12 cellular contexts compared by ENCODE assay signal in the genomic region with DNA sequence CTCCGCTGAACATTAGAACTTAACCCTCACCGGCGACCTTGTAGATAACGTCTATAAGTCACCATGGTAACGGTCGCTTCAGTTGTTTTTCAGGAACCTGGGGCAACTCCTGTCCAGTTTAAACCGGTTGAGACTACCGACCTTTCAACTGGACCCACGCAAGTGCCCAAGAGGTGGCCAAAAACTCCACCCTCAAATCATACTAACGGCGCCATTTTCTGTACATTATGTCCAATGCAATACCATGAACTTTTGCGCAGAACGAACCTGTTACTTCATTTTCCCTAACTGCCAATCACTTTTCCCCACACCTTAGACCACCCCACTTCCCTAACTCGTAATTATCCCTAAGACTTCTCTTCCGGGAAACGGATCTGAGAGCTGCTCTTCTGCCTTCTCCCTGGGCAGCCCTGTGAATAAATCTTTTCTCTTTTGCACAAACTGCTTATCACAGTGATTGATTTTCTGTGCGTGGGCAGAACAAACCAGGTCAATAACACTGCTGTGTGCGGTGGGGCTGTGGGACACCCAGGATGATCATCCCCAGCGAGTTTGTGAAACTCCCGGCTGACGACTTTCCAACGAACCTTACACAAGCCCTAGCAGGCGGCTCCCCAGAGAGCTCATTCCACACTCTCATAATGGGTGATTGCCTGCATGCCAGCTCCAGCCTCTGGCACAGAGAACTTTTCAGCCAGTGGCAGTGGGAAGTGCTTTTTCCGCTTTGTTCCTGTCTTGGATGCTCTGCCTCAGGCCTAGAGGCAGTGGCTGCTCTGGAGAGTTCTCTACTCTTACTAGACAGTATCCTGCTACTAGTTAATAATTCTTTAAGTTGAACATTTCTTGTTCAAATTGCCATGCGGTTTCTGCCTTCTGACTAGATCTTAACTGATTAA. TPM values are rescaled to one million over a fixed set of nuclear protein-coding genes. Genes with fewer than 3 reads are reported as not detected.
DNase-seq lines count a peak whose midpoint lies in the region; ATAC-seq and TF ChIP-seq lines count a peak whose summit lies in the region.
"Had no signal": no experiment of that assay in that cellular context is flagged by ENCODE, and none has a peak within 500 bp of the region (broad histone marks: within the 10 kb centered on the region; RNA-seq: fewer than 3 reads in every experiment).

No MANE protein-coding gene starts in this region.

- TF ChIP-seq CTCF in Calu3 (IDR thresholded peaks at IDR 0.05; ENCODE audit: unreplicated experiment) (no peak), dorsolateral prefrontal cortex (IDR thresholded peaks at IDR 0.05 in 54 of 56, conservative IDR thresholded peaks at IDR 0.05 in 2 of 56; ENCODE audit: low read depth in 1 of 56, partially characterized antibody in 56 of 56) (no peak)

- peak overlapping the region; percentile 15 for H3K27ac Mint-ChIP-seq in Calu3 (ENCODE audit: unreplicated experiment)
- H3K27ac Mint-ChIP-seq: T-helper 1 cell treated with Interleukin-12 subunit alpha and Interleukin-12 subunit beta and Interleukin-4 antibody, amounts not matched to agents 30 μg/mL and 1 μg/mL, for 36 hours had no signal

- H3K27ac ChIP-seq in dorsolateral prefrontal cortex = no peak overlapping the region

- BruUV-seq in Calu3 (replicated peaks; lab: Mats Ljungman, UMichigan) = no TSS peak

- intact Hi-C loops in Calu3 (cut with micrococcal nuclease; ENCODE audit: unreplicated experiment) (no loop called here), dorsolateral prefrontal cortex (cut with DNase I) (no loop called here)

- H3K27me3 Mint-ChIP-seq in Calu3 (ENCODE audit: unreplicated experiment) = no peaks in the 10 kb centered on the region

- peaks cover 23% of the 10 kb centered on the region for H3K4me1 Mint-ChIP-seq in Calu3 (ENCODE audit: low read depth, unreplicated experiment)

- DNase-seq in Calu3 (no peak), NCI-H1105 (lab: John Stamatoyannopoulos, UW) (peak; percentile 49), dorsolateral prefrontal cortex (no peak), mucosa of gallbladder (ENCODE audit: low spot score) (peak; percentile 15), GF-D8 (lab: John Stamatoyannopoulos, UW) (no peak), foreskin melanocyte (no peak)
- DNase-seq: CD4-positive, alpha-beta memory T cell; NCI-H82 had no signal

- peak overlapping the region; percentile 63 for H3K4me3 Mint-ChIP-seq in Calu3 (ENCODE audit: low read depth, unreplicated experiment)
- H3K4me3 Mint-ChIP-seq: CD4-positive, alpha-beta memory T cell; T-helper 1 cell treated with Interleukin-12 subunit alpha and Interleukin-12 subunit beta and Interleukin-4 antibody, amounts not matched to agents 30 μg/mL and 1 μg/mL, for 36 hours had no signal

- ATAC-seq in HG03135 (IDR thresholded peaks at IDR 0.05; ENCODE audit: unreplicated experiment) (no peak), GM18498 (IDR thresholded peaks at IDR 0.05; ENCODE audit: unreplicated experiment) (no peak)

- H3K36me3 Mint-ChIP-seq in Calu3 (ENCODE audit: insufficient read depth, unreplicated experiment) = peaks cover 6% of the 10 kb centered on the region
- H3K36me3 Mint-ChIP-seq: CD4-positive, alpha-beta memory T cell had no signal

- H3K27me3 ChIP-seq in dorsolateral prefrontal cortex = peaks cover 0 to 94% (median 19%) of the 10 kb centered on the region in 45 donors

- CTCF ChIA-PET in Calu3 (lab: Charles Lee) = interaction anchor here (0.6 to 2.3 kb wide), 5 partner anchors 12 to 50 kb away, joined by 3 to 8 read pairs (median 5); no protein-coding TSS in a partner anchor

- no peaks in the 10 kb centered on the region for H3K9me3 Mint-ChIP-seq in Calu3 (ENCODE audit: low read depth, unreplicated experiment)
- H3K9me3 Mint-ChIP-seq: T-helper 1 cell treated with Interleukin-12 subunit alpha and Interleukin-12 subunit beta and Interleukin-4 antibody, amounts not matched to agents 30 μg/mL and 1 μg/mL, for 36 hours had no signal

- H3K4me3 ChIP-seq in dorsolateral prefrontal cortex = peak overlapping the region in 45 of 59 donors; percentile 5 to 51 (median 28)

RNA-seq across cellular contexts. Expression of gene GPX5, which starts 28.6 kb away (rescaled TPM):
- total RNA-seq in Calu3 (2022) (not detected in 2 replicates), dorsolateral prefrontal cortex (not detected), mucosa of gallbladder (not detected)
- total RNA-seq: CD4-positive, alpha-beta memory T cell; temporal lobe had no signal

RNA-seq across cellular contexts. Expression of gene GPX6, which starts 38.6 kb away (rescaled TPM):
- total RNA-seq in Calu3 (2022) (not detected in 2 replicates), dorsolateral prefrontal cortex (not detected), mucosa of gallbladder (not detected)
- total RNA-seq: CD4-positive, alpha-beta memory T cell; temporal lobe had no signal

Comparison
In these comparisons a context has a peak if more than half of its experiments do, and no peak if none do; other contexts are left out.
1. DNase-seq: peak in NCI-H1105 (single experiment) and mucosa of gallbladder (single experiment); none in Calu3 (single experiment), dorsolateral prefrontal cortex (0 of 10), GF-D8 (single experiment) and foreskin melanocyte (single experiment).